Comparison of ENCODE assay signal across 10 cellular contexts in the genomic region with DNA sequence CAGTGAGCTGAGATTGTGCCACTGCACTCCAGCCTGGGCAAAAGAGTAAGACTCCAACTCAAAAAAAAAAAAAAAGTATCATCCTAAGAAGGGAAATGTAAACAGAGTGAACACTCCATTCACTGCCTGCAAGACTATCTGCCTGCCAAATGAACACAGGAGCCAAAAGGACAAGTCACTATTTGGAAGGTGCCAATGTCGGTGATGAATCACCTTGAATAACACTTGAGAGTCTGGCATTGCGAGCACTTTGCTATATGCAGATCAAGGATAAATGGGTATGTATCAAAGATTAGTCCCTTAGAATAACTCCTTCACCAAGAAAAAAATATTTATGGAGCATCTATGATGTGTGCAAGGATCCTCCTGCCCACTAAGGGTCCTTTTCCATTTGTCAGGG. TPM values are rescaled to one million over a fixed set of nuclear protein-coding genes. Genes with fewer than 3 reads are reported as not detected.
DNase-seq lines count a peak whose midpoint lies in the region; ATAC-seq, FAIRE-seq and TF ChIP-seq lines count a peak whose summit lies in the region.
"Had no signal": no experiment of that assay in that cellular context is flagged by ENCODE, and none has a peak within 500 bp of the region (broad histone marks: within the 10 kb centered on the region; RNA-seq: fewer than 3 reads in every experiment).

No MANE protein-coding gene starts in this region.

- H3K27ac ChIP-seq in mesendoderm (ENCODE audit: low read depth, low read length): no peak overlapping the region

- H3K79me2 ChIP-seq in mesendoderm (ENCODE audit: control insufficient read depth, insufficient read depth, low read length): peaks cover 76% of the 10 kb centered on the region

- no peak overlapping the region for H2BK120ac ChIP-seq in mesendoderm (ENCODE audit: low read depth, low read length)

- no peaks in the 10 kb centered on the region for H3K27me3 ChIP-seq in mesendoderm (ENCODE audit: insufficient read depth, low read length, poor library complexity)

- H3K36me3 ChIP-seq in mesendoderm (ENCODE audit: control insufficient read depth, insufficient read depth, low read length): no peaks in the 10 kb centered on the region

- no peak overlapping the region for H2BK15ac ChIP-seq in mesendoderm (replicated peaks; ENCODE audit: low read depth)

- no peak overlapping the region for H3K23ac ChIP-seq in mesendoderm (ENCODE audit: low read length)

- H3K56ac ChIP-seq in mesendoderm (ENCODE audit: low read length): no peak overlapping the region

- H3K4me1 ChIP-seq in mesendoderm (ENCODE audit: control insufficient read depth, low read depth, low read length): no peaks in the 10 kb centered on the region

- no peak overlapping the region for H4K5ac ChIP-seq in mesendoderm (ENCODE audit: low read length)

- no peak overlapping the region for H2AK5ac ChIP-seq in mesendoderm (ENCODE audit: low read length)

- H3K4me1 Mint-ChIP-seq in activated T-helper 17 cell treated with anti-CD3 and anti-CD28 coated beads, Interleukin-2, amount 50 U/mL, for 72 hours: peaks cover 37% of the 10 kb centered on the region

- H3K4ac ChIP-seq in mesendoderm (ENCODE audit: low read depth, low read length): no peak overlapping the region

- H3K9ac ChIP-seq in mesendoderm (ENCODE audit: low read length): no peak overlapping the region

- no peak overlapping the region for H4K8ac ChIP-seq in mesendoderm (ENCODE audit: low read depth, low read length)

- H3K36me3 Mint-ChIP-seq in activated T-helper 17 cell treated with anti-CD3 and anti-CD28 coated beads, Interleukin-2, amount 50 U/mL, for 72 hours (ENCODE audit: low read depth): peaks cover 82% of the 10 kb centered on the region

- no peak for FAIRE-seq in HTR-8/SVneo (lab: Jason Lieb, UNC)

- no peak overlapping the region for H3K27ac Mint-ChIP-seq in activated T-helper 17 cell treated with anti-CD3 and anti-CD28 coated beads, Interleukin-2, amount 50 U/mL, for 72 hours

- no peak overlapping the region for H3K4me2 ChIP-seq in mesendoderm (ENCODE audit: low read length)

- H3K4me3 Mint-ChIP-seq in activated T-helper 17 cell treated with anti-CD3 and anti-CD28 coated beads, Interleukin-2, amount 50 U/mL, for 72 hours: no peak overlapping the region

- ATAC-seq in activated T-helper 17 cell treated with anti-CD3 and anti-CD28 coated beads, Interleukin-2, amount 50 U/mL, for 72 hours (replicated peaks): no peak
- ATAC-seq: naive thymus-derived CD4-positive, alpha-beta T cell had no signal

- no peak overlapping the region for H3K4me3 ChIP-seq in mesendoderm (ENCODE audit: low read length)

- no peaks in the 10 kb centered on the region for H3K27me3 Mint-ChIP-seq in activated T-helper 17 cell treated with anti-CD3 and anti-CD28 coated beads, Interleukin-2, amount 50 U/mL, for 72 hours
- H3K27me3 Mint-ChIP-seq: naive thymus-derived CD4-positive, alpha-beta T cell had no signal

- peaks cover 13% of the 10 kb centered on the region for H3K79me1 ChIP-seq in mesendoderm (ENCODE audit: low read length)

- H3K9me3 Mint-ChIP-seq in activated T-helper 17 cell treated with anti-CD3 and anti-CD28 coated beads, Interleukin-2, amount 50 U/mL, for 72 hours: no peaks in the 10 kb centered on the region
- H3K9me3 Mint-ChIP-seq: naive thymus-derived CD4-positive, alpha-beta T cell had no signal

- DNase-seq in Daoy (ENCODE audit: low read depth) (peak; percentile 82), NCI-H446 (lab: John Stamatoyannopoulos, UW) (peak; percentile 4 to 77), erythroblast (lab: John Stamatoyannopoulos, UW) (peak; percentile 32 to 55), pons (ENCODE audit: low spot score) (peak; percentile 45), mesendoderm (no peak), HTR-8/SVneo (ENCODE audit: insufficient read length, low spot score) (no peak), ureter (ENCODE audit: low spot score) (no peak)
- DNase-seq: Karpas-422; naive thymus-derived CD4-positive, alpha-beta T cell had no signal

- no peak for TF ChIP-seq POLR2A in erythroblast (IDR thresholded peaks at IDR 0.05; ENCODE audit: low read length)

- H3K18ac ChIP-seq in mesendoderm (ENCODE audit: low read length): no peak overlapping the region

- H2BK5ac ChIP-seq in mesendoderm (ENCODE audit: low read length): no peak overlapping the region

- no CpG with 5 or more reads among the region's 2 CpGs for WGBS in mesendoderm (ENCODE audit: extremely low coverage, insufficient coverage, low lambda C conversion rate)

RNA-seq across cellular contexts. Expression of a gene that starts 6.6 kb away (rescaled TPM):
- total RNA-seq in Daoy (2014; rRNA removed; shearing (Covaris generic)): 45.5 and 49.0 TPM in 2 replicates
- 30.5 TPM for polyA plus RNA-seq in mesendoderm (2013, experiment 1 of 2)
- polyA plus RNA-seq in mesendoderm (2013, experiment 2 of 2): 27.3 TPM
- 100 to 1,000 TPM; 145 to 195 TPM for total RNA-seq in activated T-helper 17 cell treated with anti-CD3 and anti-CD28 coated beads, Interleukin-2, amount 50 U/mL, for 72 hours
- 174 TPM for total RNA-seq in ureter

RNA-seq across cellular contexts. Expression of a gene that starts 47.9 kb away (rescaled TPM):
- total RNA-seq in Daoy (2014; rRNA removed; shearing (Covaris generic)): 41.0 and 49.9 TPM in 2 replicates
- 42.0 TPM for polyA plus RNA-seq in mesendoderm (2013, experiment 1 of 2)
- 43.7 TPM for polyA plus RNA-seq in mesendoderm (2013, experiment 2 of 2)
- 10 to 100 TPM; 41.1 to 51.9 TPM for total RNA-seq in activated T-helper 17 cell treated with anti-CD3 and anti-CD28 coated beads, Interleukin-2, amount 50 U/mL, for 72 hours
- total RNA-seq in ureter: 54.6 TPM

RNA-seq across cellular contexts. Expression of a gene that starts 48.2 kb away (rescaled TPM):
- total RNA-seq in Daoy (2014; rRNA removed; shearing (Covaris generic)): 94.7 and 109 TPM in 2 replicates
- 77.1 TPM for polyA plus RNA-seq in mesendoderm (2013, experiment 1 of 2)
- 77.5 TPM for polyA plus RNA-seq in mesendoderm (2013, experiment 2 of 2)
- total RNA-seq in activated T-helper 17 cell treated with anti-CD3 and anti-CD28 coated beads, Interleukin-2, amount 50 U/mL, for 72 hours: 100 to 1,000 TPM in 1 of 2 donors, 10 to 100 TPM in 1; 59.3 to 113 TPM
- 43.0 TPM for total RNA-seq in ureter

Comparison
In these comparisons a context has a peak if more than half of its experiments do, and no peak if none do; other contexts are left out.
1. DNase-seq: peak in Daoy (single experiment), NCI-H446 (2 of 2), erythroblast (2 of 2) and pons (single experiment); none in mesendoderm (single experiment), HTR-8/SVneo (single experiment) and ureter (single experiment).